In the genomic region with DNA sequence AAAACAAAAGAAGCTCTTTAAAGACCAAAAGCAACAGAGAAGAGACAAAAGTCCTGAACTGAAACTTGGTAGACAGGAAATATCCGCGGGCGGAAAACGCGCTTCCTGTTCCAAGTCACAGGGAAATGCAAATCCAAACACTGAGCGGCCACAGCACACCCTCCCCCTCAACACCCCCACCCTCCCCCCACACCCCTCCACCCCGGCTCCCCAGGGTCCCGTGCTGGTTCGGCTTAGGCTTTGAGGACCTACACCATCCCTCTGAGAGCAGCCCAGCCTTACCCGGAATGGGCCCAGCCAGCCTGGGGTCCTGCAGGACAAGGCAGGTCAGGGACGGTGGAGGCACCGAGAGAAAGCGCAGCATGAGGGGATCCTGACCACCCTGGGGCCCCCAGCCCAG, we compare ENCODE assay signal across 12 cellular contexts.
A peak's percentile ranks its signal among the peaks of the same experiment; 100 is the strongest.
DNase-seq lines count a peak whose midpoint lies in the region; ATAC-seq and TF ChIP-seq lines count a peak whose summit lies in the region.
"Had no signal": no experiment of that assay in that cellular context is flagged by ENCODE, and none has a peak within 500 bp of the region (broad histone marks: within the 10 kb centered on the region; RNA-seq: fewer than 3 reads in every experiment).

No MANE protein-coding gene starts in this region.

- H3K9ac ChIP-seq in neural progenitor cell: no peak overlapping the region

- H4K20me1 ChIP-seq in neural progenitor cell (ENCODE audit: low read depth): peaks cover 7% of the 10 kb centered on the region

- no peaks in the 10 kb centered on the region for H3K79me2 ChIP-seq in neural progenitor cell (ENCODE audit: low read depth)

- peaks cover 17% of the 10 kb centered on the region for H3K4me1 ChIP-seq in neural progenitor cell
- no peaks in the 10 kb centered on the region; the same call in 1 of the 2 replicates for H3K4me1 ChIP-seq in SJCRH30
- H3K4me1 ChIP-seq: BE2C had no signal

- no peaks in the 10 kb centered on the region for H3K36me3 Mint-ChIP-seq in neural progenitor cell

- peak; percentile 7 for DNase-seq in stimulated activated CD4-positive, alpha-beta T cell treated with anti-CD3 and anti-CD28 coated beads, Interleukin-4, amount 100 ng/mL, for 24 hours
- DNase-seq in stimulated activated CD4-positive, alpha-beta T cell treated with anti-CD3 and anti-CD28 coated beads, Interleukin-4, amount 100 ng/mL, for 1 hour: no peak
- peak; percentile 53 for DNase-seq in activated CD8-positive, alpha-beta memory T cell treated with anti-CD3 and anti-CD28 coated beads, Interleukin-2, amount 50 U/mL, for 48 hours
- DNase-seq in lung microvascular endothelial cell (ENCODE audit: low read depth in 2 of 2) (peak; percentile 58 to 76), neural progenitor cell (ENCODE audit: low spot score) (no peak), cortex of kidney (lab: John Stamatoyannopoulos, UW) (no peak), SJCRH30 (no peak)
- DNase-seq: BE2C, GF-D8, NCI-H2171 had no signal

- H3K36me3 ChIP-seq in neural progenitor cell (no peaks in the 10 kb centered on the region), SJCRH30 (no peaks in the 10 kb centered on the region)
- H3K36me3 ChIP-seq: BE2C, breast epithelium had no signal

- no peak for ATAC-seq in GM21528 (IDR thresholded peaks at IDR 0.05; ENCODE audit: low FRiP score, unreplicated experiment)

- TF ChIP-seq CTCF in neural progenitor cell (IDR thresholded peaks at IDR 0.05): no peak

- H3F3A ChIP-seq in neural progenitor cell (ENCODE audit: low read depth): peaks cover 13% of the 10 kb centered on the region

- peaks cover 41% of the 10 kb centered on the region for H3K27me3 ChIP-seq in neural progenitor cell
- peaks cover 42% of the 10 kb centered on the region for H3K27me3 ChIP-seq in SJCRH30

- H3K4me3 ChIP-seq in neural progenitor cell: no peak overlapping the region
- no peak overlapping the region for H3K4me3 ChIP-seq in SJCRH30

- H3K9me3 Mint-ChIP-seq in neural progenitor cell: peaks cover 8% of the 10 kb centered on the region

- peaks cover 22% of the 10 kb centered on the region for H3K4me1 Mint-ChIP-seq in neural progenitor cell

- no peaks in the 10 kb centered on the region for H3K9me3 ChIP-seq in neural progenitor cell (ENCODE audit: low read depth)
- H3K9me3 ChIP-seq in SJCRH30 (replicated peaks): no peaks in the 10 kb centered on the region; the same call in 1 of the 2 replicates
- H3K9me3 ChIP-seq: BE2C, breast epithelium had no signal

- no peak overlapping the region for H3K4me3 Mint-ChIP-seq in neural progenitor cell

- H3K4me2 ChIP-seq in neural progenitor cell: no peak overlapping the region

- H3K27ac ChIP-seq in neural progenitor cell: no peak overlapping the region
- no peak overlapping the region for H3K27ac ChIP-seq in SJCRH30

- H3K27ac Mint-ChIP-seq in neural progenitor cell: no peak overlapping the region

- H3K27me3 Mint-ChIP-seq in neural progenitor cell (ENCODE audit: insufficient read depth, low read depth): peaks cover 49% of the 10 kb centered on the region

- no peak overlapping the region for H2AFZ ChIP-seq in neural progenitor cell (replicated peaks)

Comparison
In these comparisons a context has a peak if more than half of its experiments do, and no peak if none do; other contexts are left out.
1. DNase-seq: peak in stimulated activated CD4-positive, alpha-beta T cell treated with anti-CD3 and anti-CD28 coated beads, Interleukin-4, amount 100 ng/mL, for 24 hours (single experiment), activated CD8-positive, alpha-beta memory T cell treated with anti-CD3 and anti-CD28 coated beads, Interleukin-2, amount 50 U/mL, for 48 hours (single experiment) and lung microvascular endothelial cell (2 of 2); none in stimulated activated CD4-positive, alpha-beta T cell treated with anti-CD3 and anti-CD28 coated beads, Interleukin-4, amount 100 ng/mL, for 1 hour (single experiment), neural progenitor cell (single experiment), cortex of kidney (single experiment) and SJCRH30 (0 of 2).